ENCODE assay signal across 11 cellular contexts in the genomic region with DNA sequence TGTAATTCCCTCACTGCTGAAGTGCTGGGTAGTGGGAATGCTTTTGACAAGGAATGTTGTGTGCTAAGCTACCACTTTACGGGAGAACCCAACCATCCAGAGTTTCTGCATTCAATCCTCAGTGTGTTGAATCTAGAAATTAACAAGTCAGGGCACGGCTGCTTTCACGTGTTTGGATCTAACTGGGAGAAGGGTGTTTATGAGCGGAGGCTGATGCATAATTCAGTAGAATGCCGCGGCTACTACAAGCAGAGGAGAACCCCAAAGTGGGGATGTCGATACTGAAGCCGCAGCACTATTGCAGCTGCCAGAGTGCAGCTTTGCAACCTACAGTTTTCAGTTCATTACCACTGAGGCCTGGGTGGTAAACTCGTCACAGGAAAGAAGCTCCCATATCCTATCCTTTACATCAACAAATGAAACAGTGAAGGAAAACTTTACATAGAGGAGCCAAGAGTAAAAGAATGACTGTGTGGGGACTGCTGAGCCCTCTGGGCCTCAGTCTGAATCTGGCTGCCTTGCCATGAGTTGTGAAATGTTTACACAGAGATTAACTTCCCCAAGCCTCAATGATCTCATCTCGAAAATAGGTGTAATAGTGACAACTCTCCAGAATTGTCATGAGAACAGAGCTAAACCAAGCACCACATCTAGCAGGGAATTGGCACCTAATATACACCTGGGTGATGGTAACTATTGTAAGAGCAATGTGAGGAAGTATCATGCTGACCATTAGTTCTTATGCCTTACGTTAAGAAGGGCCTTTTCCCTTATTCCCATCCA.
DNase-seq lines count a peak whose midpoint lies in the region; ATAC-seq and TF ChIP-seq lines count a peak whose summit lies in the region.
"Had no signal": no experiment of that assay in that cellular context is flagged by ENCODE, and none has a peak within 500 bp of the region (broad histone marks: within the 10 kb centered on the region; RNA-seq: fewer than 3 reads in every experiment).

No MANE protein-coding gene starts in this region.

- H3K27me3 Mint-ChIP-seq in naive thymus-derived CD8-positive, alpha-beta T cell, result peaks cover 4 to 36% (median 5%) of the 10 kb centered on the region in 5 donors
- H3K27me3 Mint-ChIP-seq in endothelial cell (ENCODE audit: unreplicated experiment), result peaks cover 8% of the 10 kb centered on the region

- no peak for TF ChIP-seq CTCF in endothelial cell (IDR thresholded peaks at IDR 0.05; ENCODE audit: unreplicated experiment)

- no peaks in the 10 kb centered on the region for H3K36me3 Mint-ChIP-seq in naive thymus-derived CD8-positive, alpha-beta T cell
- H3K36me3 Mint-ChIP-seq in endothelial cell (ENCODE audit: low read depth, unreplicated experiment), result no peaks in the 10 kb centered on the region
- H3K36me3 Mint-ChIP-seq: naive B cell, WTC11 had no signal

- DNase-seq in iris pigment epithelial cell (ENCODE audit: low read depth), result peak; percentile 61
- no peak for DNase-seq in cardiac septum (ENCODE audit: low spot score)
- no peak for DNase-seq in naive thymus-derived CD8-positive, alpha-beta T cell
- DNase-seq in endothelial cell (ENCODE audit: low spot score), result no peak
- DNase-seq: activated naive CD4-positive, alpha-beta T cell treated with Interleukin-2 at 50 U/mL for 16 hours; naive B cell had no signal

- ATAC-seq in GM18858 (IDR thresholded peaks at IDR 0.05; ENCODE audit: unreplicated experiment) (peak; percentile 15), GM21619 (IDR thresholded peaks at IDR 0.05; ENCODE audit: unreplicated experiment) (peak; percentile 30), HG03439 (IDR thresholded peaks at IDR 0.05; ENCODE audit: unreplicated experiment) (peak; percentile 31), GM18517 (IDR thresholded peaks at IDR 0.05; ENCODE audit: unreplicated experiment) (no peak)
- ATAC-seq in naive thymus-derived CD8-positive, alpha-beta T cell, result no peak
- ATAC-seq: WTC11 had no signal

- peaks cover 0 to 2% (median 0%) of the 10 kb centered on the region in 9 donors for H3K9me3 Mint-ChIP-seq in naive thymus-derived CD8-positive, alpha-beta T cell
- H3K9me3 Mint-ChIP-seq in endothelial cell (ENCODE audit: unreplicated experiment), result no peaks in the 10 kb centered on the region
- H3K9me3 Mint-ChIP-seq: naive B cell, WTC11 had no signal

- intact Hi-C loops in cardiac septum (cut with DNase I), result no loop called here

- no peak overlapping the region for H3K4me3 Mint-ChIP-seq in naive thymus-derived CD8-positive, alpha-beta T cell
- H3K4me3 Mint-ChIP-seq in endothelial cell (ENCODE audit: unreplicated experiment), result no peak overlapping the region
- H3K4me3 Mint-ChIP-seq: WTC11 had no signal

- POLR2A ChIA-PET in naive thymus-derived CD8-positive, alpha-beta T cell (lab: Charles Lee), result no interaction called here

- no peak overlapping the region for H3K27ac Mint-ChIP-seq in naive thymus-derived CD8-positive, alpha-beta T cell
- H3K27ac Mint-ChIP-seq in endothelial cell (ENCODE audit: unreplicated experiment), result no peak overlapping the region
- H3K27ac Mint-ChIP-seq: WTC11 had no signal

- H3K4me1 Mint-ChIP-seq in naive thymus-derived CD8-positive, alpha-beta T cell, result peaks cover 0 to 10% (median 0%) of the 10 kb centered on the region in 4 donors
- H3K4me1 Mint-ChIP-seq in endothelial cell (ENCODE audit: unreplicated experiment), result peaks cover 21% of the 10 kb centered on the region

Comparison
In these comparisons a context has a peak if more than half of its experiments do, and no peak if none do; other contexts are left out.
1. ATAC-seq: peak in GM18858 (single experiment), GM21619 (single experiment) and HG03439 (single experiment); none in GM18517 (single experiment) and naive thymus-derived CD8-positive, alpha-beta T cell (0 of 2).